8 cellular contexts compared by ENCODE assay signal in genomic region chr20:43691928-43692524, GRCh38. TPM values are rescaled to one million over a fixed set of nuclear protein-coding genes. Genes with fewer than 3 reads are reported as not detected.
A peak's percentile ranks its signal among the peaks of the same experiment; 100 is the strongest.
DNase-seq lines count a peak whose midpoint lies in the region; ATAC-seq and TF ChIP-seq lines count a peak whose summit lies in the region.

No MANE protein-coding gene starts in this region.

- DNase-seq in GM10266 (ENCODE audit: extremely low spot score), result peak; percentile 74
- DNase-seq in MV-4-11 (lab: John Stamatoyannopoulos, UW), result peak; percentile 51
- peak; percentile 29 for DNase-seq in effector CD4-positive, alpha-beta T cell
- peak; percentile 84 for DNase-seq in osteoblast (ENCODE audit: insufficient read length, low spot score, missing footprints)
- DNase-seq in putamen (ENCODE audit: low spot score), result no peak

- H3K4me2 ChIP-seq in osteoblast (ENCODE audit: insufficient read depth, low read length), result no peak overlapping the region

- no peak overlapping the region for H3K27ac ChIP-seq in 22Rv1
- no peak overlapping the region for H3K27ac ChIP-seq in osteoblast (ENCODE audit: low read depth, low read length)

- no peak overlapping the region for H3K4me3 ChIP-seq in osteoblast (ENCODE audit: insufficient read depth, low read length)

- ATAC-seq in activated CD4-positive, CD25-positive, alpha-beta regulatory T cell treated with anti-CD3 and anti-CD28 coated beads, Interleukin-2, amount 50 U/mL, for 24 hours, result peak; percentile 17 to 74
- ATAC-seq in GM18858 (IDR thresholded peaks at IDR 0.05; ENCODE audit: unreplicated experiment), result no peak

- H3K27me3 ChIP-seq in osteoblast (ENCODE audit: insufficient read depth, low read length), result no peaks in the 10 kb centered on the region

- H3K36me3 ChIP-seq in osteoblast (ENCODE audit: insufficient read depth, low read length), result no peaks in the 10 kb centered on the region

- H3K4me1 ChIP-seq in osteoblast (ENCODE audit: insufficient read depth, low read length), result no peaks in the 10 kb centered on the region

- H3K9me3 ChIP-seq in osteoblast (ENCODE audit: low read depth, low read length), result no peaks in the 10 kb centered on the region

- TF ChIP-seq CTCF in 22Rv1 (IDR thresholded peaks at IDR 0.05), result peak; percentile 73
- peak; percentile 68 for TF ChIP-seq CTCF in GM10266 (IDR thresholded peaks at IDR 0.05; ENCODE audit: control insufficient read depth, insufficient read depth, low read depth, missing control alignments)
- peak; percentile 71 for TF ChIP-seq CTCF in osteoblast (IDR thresholded peaks at IDR 0.05; ENCODE audit: extremely low read depth, low read depth, low read length)

- H2AFZ ChIP-seq in osteoblast (ENCODE audit: low read length), result peak overlapping the region; percentile 2

- no peaks in the 10 kb centered on the region for H3K79me2 ChIP-seq in osteoblast (ENCODE audit: insufficient read depth, low read length)

- H4K20me1 ChIP-seq in osteoblast (ENCODE audit: insufficient read depth, low read length), result no peaks in the 10 kb centered on the region

RNA-seq across cellular contexts. Expression of gene MYBL2, which starts 25.1 kb away (rescaled TPM):
- 1.8 and 2.5 TPM in 2 replicates for total RNA-seq in osteoblast

RNA-seq across cellular contexts. Expression of gene GTSF1L, which starts 34.8 kb away (rescaled TPM):
- not detected in 2 replicates for total RNA-seq in osteoblast
